In genomic region chr9:130518198-130518597, GRCh38 we compare ENCODE assay signal across 20 cellular contexts.
"Had no signal": no experiment of that assay in that cellular context is flagged by ENCODE, and none has a peak within 500 bp of the region (broad histone marks: within the 10 kb centered on the region; RNA-seq: fewer than 3 reads in every experiment).

No MANE protein-coding gene starts in this region.

- H3K9me3 ChIP-seq: gastroesophageal sphincter, heart left ventricle, left lung, lower lobe of right lung, mucosa of descending colon had no signal

- DNase-seq: dermis blood vessel endothelial cell; effector CD4-positive, alpha-beta T cell; effector memory CD4-positive, alpha-beta T cell; foreskin keratinocyte; heart left ventricle; immature natural killer cell; islet precursor cell; kidney; kidney glomerular epithelial cell; left colon; left lung; left ventricle myocardium superior; lower lobe of right lung; mesenchymal stem cell; mucosa of descending colon; naive B cell had no signal

- H3K4me1 ChIP-seq: gastroesophageal sphincter, heart left ventricle, left lung, lower lobe of right lung had no signal

- H3K4me2 ChIP-seq: hepatocyte had no signal

- H3K79me2 ChIP-seq: hepatocyte had no signal

- H3K27me3 ChIP-seq: foreskin keratinocyte, heart left ventricle, hepatocyte had no signal

- ATAC-seq: foreskin keratinocyte, gastroesophageal sphincter, heart left ventricle, left colon, left lung, left ventricle myocardium superior, lower lobe of right lung, mucosa of descending colon had no signal

- H2AFZ ChIP-seq: hepatocyte had no signal

- H3K36me3 ChIP-seq: gastroesophageal sphincter, heart left ventricle, left lung, lower lobe of right lung had no signal

- H3K27ac ChIP-seq: coronary artery, dorsolateral prefrontal cortex, foreskin keratinocyte, gastroesophageal sphincter, heart left ventricle, hepatocyte, left lung, lower lobe of right lung had no signal

- H3K4me3 ChIP-seq: coronary artery, dorsolateral prefrontal cortex, gastroesophageal sphincter, heart left ventricle, hepatocyte, left lung, lower lobe of right lung, mucosa of descending colon had no signal
